Comparison of ENCODE assay signal across 8 cellular contexts in genomic region chr1:111227875-111228747, GRCh38. TPM values are rescaled to one million over a fixed set of nuclear protein-coding genes. Genes with fewer than 3 reads are reported as not detected.
DNase-seq lines count a peak whose midpoint lies in the region; ATAC-seq and TF ChIP-seq lines count a peak whose summit lies in the region.

No MANE protein-coding gene starts in this region.

- no peaks in the 10 kb centered on the region for H3K9me3 Mint-ChIP-seq in activated CD4-positive, alpha-beta memory T cell treated with anti-CD3 and anti-CD28 coated beads for 36 hours
- H3K9me3 Mint-ChIP-seq in activated CD4-positive, alpha-beta memory T cell treated with anti-CD3 and anti-CD28 coated beads, Interleukin-2, amount 10 ng/mL, durations not matched to agents 7 days and 5 days, result no peaks in the 10 kb centered on the region

- no peak overlapping the region for H3K4me3 ChIP-seq in brain microvascular endothelial cell (ENCODE audit: low read depth, low read length)
- no peak overlapping the region for H3K4me3 ChIP-seq in lower lobe of right lung
- H3K4me3 ChIP-seq in upper lobe of left lung, result no peak overlapping the region

- WGBS in upper lobe of left lung, 2 donors, result 70 to 81% methylated on average over 6 of the region's 6 CpGs

- H3K36me3 ChIP-seq in brain microvascular endothelial cell (replicated peaks) (no peaks in the 10 kb centered on the region), lower lobe of right lung (no peaks in the 10 kb centered on the region), upper lobe of left lung (no peaks in the 10 kb centered on the region)

- TF ChIP-seq CTCF in brain microvascular endothelial cell (IDR thresholded peaks at IDR 0.05; ENCODE audit: low read depth, low read length, missing control alignments) (no peak), lower lobe of right lung (IDR thresholded peaks at IDR 0.05) (no peak), upper lobe of left lung (IDR thresholded peaks at IDR 0.05) (no peak)

- H3K4me3 Mint-ChIP-seq in activated CD4-positive, alpha-beta memory T cell treated with anti-CD3 and anti-CD28 coated beads for 36 hours, result no peak overlapping the region
- no peak overlapping the region for H3K4me3 Mint-ChIP-seq in activated CD4-positive, alpha-beta memory T cell treated with anti-CD3 and anti-CD28 coated beads, Interleukin-2, amount 10 ng/mL, durations not matched to agents 7 days and 5 days

- H3K27me3 ChIP-seq in brain microvascular endothelial cell (replicated peaks) (no peaks in the 10 kb centered on the region), lower lobe of right lung (ENCODE audit: low read depth) (no peaks in the 10 kb centered on the region), upper lobe of left lung (no peaks in the 10 kb centered on the region)

- TF ChIP-seq EP300 in upper lobe of left lung (IDR thresholded peaks at IDR 0.05), result no peak

- intact Hi-C loops in activated CD4-positive, alpha-beta memory T cell treated with anti-CD3 and anti-CD28 coated beads for 36 hours (cut with micrococcal nuclease), result loop anchor here (2.0 kb wide), 1 partner anchor 47 kb away; no protein-coding TSS in a partner anchor
- intact Hi-C loops in lower lobe of right lung (cut with DNase I), result loop anchor here (10.0 kb wide), 1 partner anchor 177 kb away; no protein-coding TSS in a partner anchor

- no peaks in the 10 kb centered on the region for H3K27me3 Mint-ChIP-seq in activated CD4-positive, alpha-beta memory T cell treated with anti-CD3 and anti-CD28 coated beads for 36 hours
- no peaks in the 10 kb centered on the region for H3K27me3 Mint-ChIP-seq in activated CD4-positive, alpha-beta memory T cell treated with anti-CD3 and anti-CD28 coated beads, Interleukin-2, amount 10 ng/mL, durations not matched to agents 7 days and 5 days

- H3K4me1 ChIP-seq in lower lobe of right lung (peaks cover 37% of the 10 kb centered on the region), upper lobe of left lung (peaks cover 10 to 24% (median 20%) of the 10 kb centered on the region in 4 donors)

- H3K9me3 ChIP-seq in lower lobe of right lung (no peaks in the 10 kb centered on the region), upper lobe of left lung (no peaks in the 10 kb centered on the region)

- no peaks in the 10 kb centered on the region for H3K36me3 Mint-ChIP-seq in activated CD4-positive, alpha-beta memory T cell treated with anti-CD3 and anti-CD28 coated beads for 36 hours
- peaks cover 3% of the 10 kb centered on the region for H3K36me3 Mint-ChIP-seq in activated CD4-positive, alpha-beta memory T cell treated with anti-CD3 and anti-CD28 coated beads, Interleukin-2, amount 10 ng/mL, durations not matched to agents 7 days and 5 days (ENCODE audit: low read depth)

- CTCF ChIA-PET in activated CD4-positive, alpha-beta memory T cell treated with anti-CD3 and anti-CD28 coated beads for 36 hours (lab: Charles Lee), result interaction anchor here (1.0 to 12.9 kb wide), 5 partner anchors 13 to 541 kb away, joined by 3 to 169 read pairs (median 3); no protein-coding TSS in a partner anchor
- CTCF ChIA-PET in activated CD4-positive, alpha-beta memory T cell treated with anti-CD3 and anti-CD28 coated beads, Interleukin-2, amount 10 ng/mL, durations not matched to agents 7 days and 5 days (lab: Charles Lee), result interaction anchor here (0.9 to 1.9 kb wide), 6 partner anchors 9 to 174 kb away, joined by 3 to 9 read pairs (median 6); no protein-coding TSS in a partner anchor

- H3K27ac Mint-ChIP-seq in activated CD4-positive, alpha-beta memory T cell treated with anti-CD3 and anti-CD28 coated beads for 36 hours, result peak overlapping the region; percentile 42
- no peak overlapping the region for H3K27ac Mint-ChIP-seq in activated CD4-positive, alpha-beta memory T cell treated with anti-CD3 and anti-CD28 coated beads, Interleukin-2, amount 10 ng/mL, durations not matched to agents 7 days and 5 days

- POLR2A ChIA-PET in activated CD4-positive, alpha-beta memory T cell treated with anti-CD3 and anti-CD28 coated beads for 36 hours (lab: Charles Lee), result interaction anchor here (0.7 to 1.0 kb wide), 3 partner anchors 9 to 14 kb away, joined by 3 to 5 read pairs (median 5); no protein-coding TSS in a partner anchor
- POLR2A ChIA-PET in activated CD4-positive, alpha-beta memory T cell treated with anti-CD3 and anti-CD28 coated beads, Interleukin-2, amount 10 ng/mL, durations not matched to agents 7 days and 5 days (lab: Charles Lee), result interaction anchor here (1.0 to 3.5 kb wide), 4 partner anchors 10 to 12 kb away, joined by 3 to 28 read pairs (median 6); no protein-coding TSS in a partner anchor

- no peak for DNase-seq in activated CD4-positive, alpha-beta memory T cell treated with anti-CD3 and anti-CD28 coated beads for 36 hours
- no peak for DNase-seq in activated CD4-positive, alpha-beta memory T cell treated with anti-CD3 and anti-CD28 coated beads, Interleukin-2, amount 10 ng/mL, durations not matched to agents 7 days and 5 days
- DNase-seq in brain microvascular endothelial cell, result peak; percentile 84
- no peak for DNase-seq in lower lobe of right lung
- DNase-seq in upper lobe of left lung, result no peak
- DNase-seq in NCI-H510A (lab: John Stamatoyannopoulos, UW), result no peak
- no peak for DNase-seq in effector CD8-positive, alpha-beta T cell (lab: John Stamatoyannopoulos, UW)
- no peak for DNase-seq in OCI-M1 (lab: John Stamatoyannopoulos, UW)

- H3K27ac ChIP-seq in brain microvascular endothelial cell (peak overlapping the region; percentile 60), lower lobe of right lung (peak overlapping the region; percentile 28), upper lobe of left lung (peak overlapping the region in 2 of 4 donors; percentile 8 to 19)

- peaks cover 62% of the 10 kb centered on the region for H3K4me1 Mint-ChIP-seq in activated CD4-positive, alpha-beta memory T cell treated with anti-CD3 and anti-CD28 coated beads for 36 hours (ENCODE audit: low read depth)
- H3K4me1 Mint-ChIP-seq in activated CD4-positive, alpha-beta memory T cell treated with anti-CD3 and anti-CD28 coated beads, Interleukin-2, amount 10 ng/mL, durations not matched to agents 7 days and 5 days, result peaks cover 58% of the 10 kb centered on the region

- in situ Hi-C loops in brain microvascular endothelial cell (cut with HindIII; ENCODE audit: low pct_ligation_motif_present, low sequenced_read_pairs), result no loop called here

- ATAC-seq in lower lobe of right lung (peak; percentile 55 to 78), upper lobe of left lung (ENCODE audit: low FRiP score in 2 of 2) (peak; percentile 77 to 92)

- no peak for TF ChIP-seq POLR2A in upper lobe of left lung (IDR thresholded peaks at IDR 0.05)

RNA-seq across cellular contexts. Expression of gene CHI3L2, which starts 0.6 kb away (rescaled TPM):
- 1 to 10 TPM; 2.2 to 2.8 TPM for total RNA-seq in activated CD4-positive, alpha-beta memory T cell treated with anti-CD3 and anti-CD28 coated beads for 36 hours
- 1 to 10 TPM; 8.5 to 9.0 TPM for total RNA-seq in activated CD4-positive, alpha-beta memory T cell treated with anti-CD3 and anti-CD28 coated beads, Interleukin-2, amount 10 ng/mL, durations not matched to agents 7 days and 5 days
- total RNA-seq in lower lobe of right lung (31.2 TPM), upper lobe of left lung (100 to 1,000 TPM in 1 of 6 donors, 10 to 100 TPM in 4, 1 to 10 TPM in 1; 2.1 to 115 (median 21.3) TPM)

RNA-seq across cellular contexts. Expression of gene DENND2D, which starts 27.7 kb away (rescaled TPM):
- total RNA-seq in activated CD4-positive, alpha-beta memory T cell treated with anti-CD3 and anti-CD28 coated beads for 36 hours, result 100 to 1,000 TPM; 156 to 157 TPM
- 100 to 1,000 TPM; 207 to 210 TPM for total RNA-seq in activated CD4-positive, alpha-beta memory T cell treated with anti-CD3 and anti-CD28 coated beads, Interleukin-2, amount 10 ng/mL, durations not matched to agents 7 days and 5 days
- 113 TPM for total RNA-seq in lower lobe of right lung
- total RNA-seq in upper lobe of left lung, result 100 to 1,000 TPM in 1 of 6 donors, 10 to 100 TPM in 5; 44.4 to 154 (median 64.8) TPM
